In the genomic region with DNA sequence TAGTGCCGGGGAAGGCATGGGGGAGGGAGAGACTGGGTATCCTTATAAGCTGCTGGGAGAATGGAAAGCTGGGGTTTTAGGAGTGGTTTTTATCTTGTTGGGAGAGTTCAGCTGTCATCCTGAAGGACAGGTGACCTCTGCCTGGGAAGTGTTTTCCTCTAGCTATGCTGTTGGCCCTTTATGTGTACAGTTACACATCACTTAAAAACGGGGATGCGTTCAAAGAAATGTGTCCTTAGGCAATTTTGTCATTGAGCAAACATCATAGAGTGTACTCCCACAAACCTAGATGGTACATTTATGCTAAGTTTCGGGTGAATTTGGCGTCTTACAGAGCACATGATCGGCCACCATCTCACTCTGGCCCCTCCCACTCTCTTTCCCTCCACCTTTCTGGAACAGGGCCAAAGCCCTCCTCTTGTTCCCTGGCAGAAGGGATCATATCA, we compare ENCODE assay signal across 2 cellular contexts.
TF ChIP-seq lines count a peak whose summit lies in the region.

No MANE protein-coding gene starts in this region.

TF ChIP-seq in H1, 55 proteins besides CTCF, POLR2A, EP300 and RAD21:
- TF ChIP-seq, protein P1, sequence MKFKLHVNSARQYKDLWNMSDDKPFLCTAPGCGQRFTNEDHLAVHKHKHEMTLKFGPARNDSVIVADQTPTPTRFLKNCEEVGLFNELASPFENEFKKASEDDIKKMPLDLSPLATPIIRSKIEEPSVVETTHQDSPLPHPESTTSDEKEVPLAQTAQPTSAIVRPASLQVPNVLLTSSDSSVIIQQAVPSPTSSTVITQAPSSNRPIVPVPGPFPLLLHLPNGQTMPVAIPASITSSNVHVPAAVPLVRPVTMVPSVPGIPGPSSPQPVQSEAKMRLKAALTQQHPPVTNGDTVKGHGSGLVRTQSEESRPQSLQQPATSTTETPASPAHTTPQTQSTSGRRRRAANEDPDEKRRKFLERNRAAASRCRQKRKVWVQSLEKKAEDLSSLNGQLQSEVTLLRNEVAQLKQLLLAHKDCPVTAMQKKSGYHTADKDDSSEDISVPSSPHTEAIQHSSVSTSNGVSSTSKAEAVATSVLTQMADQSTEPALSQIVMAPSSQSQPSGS (IDR thresholded peaks at IDR 0.05; ENCODE audit: low read length): no peak
- no peak for TF ChIP-seq RNF2 (IDR thresholded peaks at IDR 0.05; ENCODE audit: borderline replicate concordance, low read depth, low read length, missing control alignments, poor library complexity, severe bottlenecking)
- TF ChIP-seq POLR2AphosphoS5 (IDR thresholded peaks at IDR 0.05; ENCODE audit: low read depth, low read length): no peak
- TF ChIP-seq CBX5 (IDR thresholded peaks at IDR 0.05; ENCODE audit: low read depth, low read length): no peak
- no peak for TF ChIP-seq HDAC6 (IDR thresholded peaks at IDR 0.05; ENCODE audit: low read depth, low read length)
- TF ChIP-seq HDAC2 (IDR thresholded peaks at IDR 0.05; ENCODE audit: borderline replicate concordance in 1 of 2, low read depth in 2 of 2, low read length in 2 of 2): no peak
- TF ChIP-seq TAF1 (IDR thresholded peaks at IDR 0.05; ENCODE audit: low read depth, low read length): no peak
- TF ChIP-seq ASH2L (IDR thresholded peaks at IDR 0.05; ENCODE audit: low read length): no peak
- no peak for TF ChIP-seq BACH1 (IDR thresholded peaks at IDR 0.05; ENCODE audit: low read length)
- TF ChIP-seq BCL11A (IDR thresholded peaks at IDR 0.05; ENCODE audit: low read depth in 2 of 2, low read length in 2 of 2): no peak

TF ChIP-seq in GM23338, 12 proteins besides CTCF, POLR2A, EP300 and RAD21:
- TF ChIP-seq, protein P2, sequence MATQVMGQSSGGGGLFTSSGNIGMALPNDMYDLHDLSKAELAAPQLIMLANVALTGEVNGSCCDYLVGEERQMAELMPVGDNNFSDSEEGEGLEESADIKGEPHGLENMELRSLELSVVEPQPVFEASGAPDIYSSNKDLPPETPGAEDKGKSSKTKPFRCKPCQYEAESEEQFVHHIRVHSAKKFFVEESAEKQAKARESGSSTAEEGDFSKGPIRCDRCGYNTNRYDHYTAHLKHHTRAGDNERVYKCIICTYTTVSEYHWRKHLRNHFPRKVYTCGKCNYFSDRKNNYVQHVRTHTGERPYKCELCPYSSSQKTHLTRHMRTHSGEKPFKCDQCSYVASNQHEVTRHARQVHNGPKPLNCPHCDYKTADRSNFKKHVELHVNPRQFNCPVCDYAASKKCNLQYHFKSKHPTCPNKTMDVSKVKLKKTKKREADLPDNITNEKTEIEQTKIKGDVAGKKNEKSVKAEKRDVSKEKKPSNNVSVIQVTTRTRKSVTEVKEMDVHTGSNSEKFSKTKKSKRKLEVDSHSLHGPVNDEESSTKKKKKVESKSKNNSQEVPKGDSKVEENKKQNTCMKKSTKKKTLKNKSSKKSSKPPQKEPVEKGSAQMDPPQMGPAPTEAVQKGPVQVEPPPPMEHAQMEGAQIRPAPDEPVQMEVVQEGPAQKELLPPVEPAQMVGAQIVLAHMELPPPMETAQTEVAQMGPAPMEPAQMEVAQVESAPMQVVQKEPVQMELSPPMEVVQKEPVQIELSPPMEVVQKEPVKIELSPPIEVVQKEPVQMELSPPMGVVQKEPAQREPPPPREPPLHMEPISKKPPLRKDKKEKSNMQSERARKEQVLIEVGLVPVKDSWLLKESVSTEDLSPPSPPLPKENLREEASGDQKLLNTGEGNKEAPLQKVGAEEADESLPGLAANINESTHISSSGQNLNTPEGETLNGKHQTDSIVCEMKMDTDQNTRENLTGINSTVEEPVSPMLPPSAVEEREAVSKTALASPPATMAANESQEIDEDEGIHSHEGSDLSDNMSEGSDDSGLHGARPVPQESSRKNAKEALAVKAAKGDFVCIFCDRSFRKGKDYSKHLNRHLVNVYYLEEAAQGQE (IDR thresholded peaks at IDR 0.05; ENCODE audit: unreplicated experiment): no peak
- no peak for TF ChIP-seq ZNF114 (CRISPR knock-in tag; IDR thresholded peaks at IDR 0.05)
- no peak for TF ChIP-seq POLR2AphosphoS5 (IDR thresholded peaks at IDR 0.05; ENCODE audit: low read depth)
- TF ChIP-seq NANOG (IDR thresholded peaks at IDR 0.05; ENCODE audit: borderline replicate concordance): no peak
- TF ChIP-seq EZH2 (IDR thresholded peaks at IDR 0.05; ENCODE audit: low read depth, unreplicated experiment): no peak
- TF ChIP-seq STAT1 (IDR thresholded peaks at IDR 0.05; ENCODE audit: unreplicated experiment): no peak
- no peak for TF ChIP-seq ZNF331 (CRISPR knock-in tag; IDR thresholded peaks at IDR 0.05; ENCODE audit: low read depth)
- TF ChIP-seq, protein P3, sequence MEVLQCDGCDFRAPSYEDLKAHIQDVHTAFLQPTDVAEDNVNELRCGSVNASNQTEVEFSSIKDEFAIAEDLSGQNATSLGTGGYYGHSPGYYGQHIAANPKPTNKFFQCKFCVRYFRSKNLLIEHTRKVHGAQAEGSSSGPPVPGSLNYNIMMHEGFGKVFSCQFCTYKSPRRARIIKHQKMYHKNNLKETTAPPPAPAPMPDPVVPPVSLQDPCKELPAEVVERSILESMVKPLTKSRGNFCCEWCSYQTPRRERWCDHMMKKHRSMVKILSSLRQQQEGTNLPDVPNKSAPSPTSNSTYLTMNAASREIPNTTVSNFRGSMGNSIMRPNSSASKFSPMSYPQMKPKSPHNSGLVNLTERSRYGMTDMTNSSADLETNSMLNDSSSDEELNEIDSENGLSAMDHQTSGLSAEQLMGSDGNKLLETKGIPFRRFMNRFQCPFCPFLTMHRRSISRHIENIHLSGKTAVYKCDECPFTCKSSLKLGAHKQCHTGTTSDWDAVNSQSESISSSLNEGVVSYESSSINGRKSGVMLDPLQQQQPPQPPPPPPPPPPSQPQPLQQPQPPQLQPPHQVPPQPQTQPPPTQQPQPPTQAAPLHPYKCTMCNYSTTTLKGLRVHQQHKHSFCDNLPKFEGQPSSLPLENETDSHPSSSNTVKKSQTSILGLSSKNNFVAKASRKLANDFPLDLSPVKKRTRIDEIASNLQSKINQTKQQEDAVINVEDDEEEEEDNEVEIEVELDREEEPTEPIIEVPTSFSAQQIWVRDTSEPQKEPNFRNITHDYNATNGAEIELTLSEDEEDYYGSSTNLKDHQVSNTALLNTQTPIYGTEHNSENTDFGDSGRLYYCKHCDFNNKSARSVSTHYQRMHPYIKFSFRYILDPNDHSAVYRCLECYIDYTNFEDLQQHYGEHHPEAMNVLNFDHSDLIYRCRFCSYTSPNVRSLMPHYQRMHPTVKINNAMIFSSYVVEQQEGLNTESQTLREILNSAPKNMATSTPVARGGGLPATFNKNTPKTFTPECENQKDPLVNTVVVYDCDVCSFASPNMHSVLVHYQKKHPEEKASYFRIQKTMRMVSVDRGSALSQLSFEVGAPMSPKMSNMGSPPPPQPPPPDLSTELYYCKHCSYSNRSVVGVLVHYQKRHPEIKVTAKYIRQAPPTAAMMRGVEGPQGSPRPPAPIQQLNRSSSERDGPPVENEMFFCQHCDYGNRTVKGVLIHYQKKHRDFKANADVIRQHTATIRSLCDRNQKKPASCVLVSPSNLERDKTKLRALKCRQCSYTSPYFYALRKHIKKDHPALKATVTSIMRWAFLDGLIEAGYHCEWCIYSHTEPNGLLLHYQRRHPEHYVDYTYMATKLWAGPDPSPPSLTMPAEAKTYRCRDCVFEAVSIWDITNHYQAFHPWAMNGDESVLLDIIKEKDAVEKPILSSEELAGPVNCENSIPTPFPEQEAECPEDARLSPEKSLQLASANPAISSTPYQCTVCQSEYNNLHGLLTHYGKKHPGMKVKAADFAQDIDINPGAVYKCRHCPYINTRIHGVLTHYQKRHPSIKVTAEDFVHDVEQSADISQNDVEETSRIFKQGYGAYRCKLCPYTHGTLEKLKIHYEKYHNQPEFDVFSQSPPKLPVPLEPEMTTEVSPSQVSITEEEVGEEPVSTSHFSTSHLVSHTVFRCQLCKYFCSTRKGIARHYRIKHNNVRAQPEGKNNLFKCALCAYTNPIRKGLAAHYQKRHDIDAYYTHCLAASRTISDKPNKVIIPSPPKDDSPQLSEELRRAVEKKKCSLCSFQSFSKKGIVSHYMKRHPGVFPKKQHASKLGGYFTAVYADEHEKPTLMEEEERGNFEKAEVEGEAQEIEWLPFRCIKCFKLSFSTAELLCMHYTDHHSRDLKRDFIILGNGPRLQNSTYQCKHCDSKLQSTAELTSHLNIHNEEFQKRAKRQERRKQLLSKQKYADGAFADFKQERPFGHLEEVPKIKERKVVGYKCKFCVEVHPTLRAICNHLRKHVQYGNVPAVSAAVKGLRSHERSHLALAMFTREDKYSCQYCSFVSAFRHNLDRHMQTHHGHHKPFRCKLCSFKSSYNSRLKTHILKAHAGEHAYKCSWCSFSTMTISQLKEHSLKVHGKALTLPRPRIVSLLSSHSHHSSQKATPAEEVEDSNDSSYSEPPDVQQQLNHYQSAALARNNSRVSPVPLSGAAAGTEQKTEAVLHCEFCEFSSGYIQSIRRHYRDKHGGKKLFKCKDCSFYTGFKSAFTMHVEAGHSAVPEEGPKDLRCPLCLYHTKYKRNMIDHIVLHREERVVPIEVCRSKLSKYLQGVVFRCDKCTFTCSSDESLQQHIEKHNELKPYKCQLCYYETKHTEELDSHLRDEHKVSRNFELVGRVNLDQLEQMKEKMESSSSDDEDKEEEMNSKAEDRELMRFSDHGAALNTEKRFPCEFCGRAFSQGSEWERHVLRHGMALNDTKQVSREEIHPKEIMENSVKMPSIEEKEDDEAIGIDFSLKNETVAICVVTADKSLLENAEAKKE (CRISPR knock-in tag; IDR thresholded peaks at IDR 0.05): no peak
- TF ChIP-seq CREB1 (CRISPR knock-in tag; IDR thresholded peaks at IDR 0.05; ENCODE audit: low read depth): no peak
- no peak for TF ChIP-seq EZH2phosphoT487 (IDR thresholded peaks at IDR 0.05; ENCODE audit: unreplicated experiment)
- no peak for TF ChIP-seq JUNB (IDR thresholded peaks at IDR 0.05; ENCODE audit: unreplicated experiment)
- TF ChIP-seq, protein P4, sequence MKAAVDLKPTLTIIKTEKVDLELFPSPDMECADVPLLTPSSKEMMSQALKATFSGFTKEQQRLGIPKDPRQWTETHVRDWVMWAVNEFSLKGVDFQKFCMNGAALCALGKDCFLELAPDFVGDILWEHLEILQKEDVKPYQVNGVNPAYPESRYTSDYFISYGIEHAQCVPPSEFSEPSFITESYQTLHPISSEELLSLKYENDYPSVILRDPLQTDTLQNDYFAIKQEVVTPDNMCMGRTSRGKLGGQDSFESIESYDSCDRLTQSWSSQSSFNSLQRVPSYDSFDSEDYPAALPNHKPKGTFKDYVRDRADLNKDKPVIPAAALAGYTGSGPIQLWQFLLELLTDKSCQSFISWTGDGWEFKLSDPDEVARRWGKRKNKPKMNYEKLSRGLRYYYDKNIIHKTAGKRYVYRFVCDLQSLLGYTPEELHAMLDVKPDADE (IDR thresholded peaks at IDR 0.05): no peak
